Comparison of ENCODE assay signal across 20 cellular contexts in the genomic region with DNA sequence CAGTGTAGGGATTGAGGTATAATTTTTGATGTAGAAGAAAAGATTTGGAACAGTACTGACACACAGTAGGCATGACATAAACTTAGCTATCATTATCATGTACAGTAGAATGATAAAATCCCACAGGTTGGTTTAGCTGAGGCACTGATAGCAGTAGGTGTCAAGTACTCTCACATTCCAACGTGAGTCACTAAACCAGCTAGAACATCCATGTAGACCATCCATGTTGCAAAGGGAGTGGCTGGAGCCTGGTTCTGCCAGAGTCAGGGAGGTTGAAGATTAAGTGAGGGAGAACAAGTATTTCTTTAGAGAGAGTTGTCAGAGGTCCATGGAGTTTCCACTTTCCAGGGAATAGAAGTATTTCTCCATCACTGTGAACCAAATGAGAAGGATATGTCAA.
DNase-seq lines count a peak whose midpoint lies in the region; FAIRE-seq and TF ChIP-seq lines count a peak whose summit lies in the region.
"Had no signal": no experiment of that assay in that cellular context is flagged by ENCODE, and none has a peak within 500 bp of the region (broad histone marks: within the 10 kb centered on the region; RNA-seq: fewer than 3 reads in every experiment).

No MANE protein-coding gene starts in this region.

- H3K4me1 ChIP-seq in esophagus muscularis mucosa, result no peaks in the 10 kb centered on the region
- no peaks in the 10 kb centered on the region for H3K4me1 ChIP-seq in mesendoderm (ENCODE audit: control insufficient read depth, low read depth, low read length)
- peaks cover 0 to 9% of the 10 kb centered on the region in 2 donors for H3K4me1 ChIP-seq in small intestine (ENCODE audit: control insufficient read depth in 2 of 2, insufficient read depth in 1 of 2, low read depth in 1 of 2, low read length in 1 of 2)
- H3K4me1 ChIP-seq: BLaER1, Caco-2, HAP-1 had no signal

- TF ChIP-seq CTCF in esophagus muscularis mucosa (IDR thresholded peaks at IDR 0.05), result no peak

- DNase-seq in LHCN-M2 (ENCODE audit: low read depth) (peak; percentile 33), esophagus muscularis mucosa (ENCODE audit: extremely low spot score) (peak; percentile 42), mesendoderm (peak; percentile 38), small intestine (peak; percentile 22), DMS53 (lab: John Stamatoyannopoulos, UW) (no peak), DMS 273 treated with DMSO at 0.1 percent for 48 hours (lab: John Stamatoyannopoulos, UW) (no peak), NCI-H2227 (lab: John Stamatoyannopoulos, UW; ENCODE audit: unreplicated experiment) (no peak)
- DNase-seq: Caco-2; CD4-positive, CD25-positive, alpha-beta regulatory T cell; CD8-positive, alpha-beta T cell; DMS79 treated with DMSO at 0.1 percent for 48 hours; GF-D8; GOT3; HFFc6 had no signal

- no peak for TF ChIP-seq EP300 in esophagus muscularis mucosa (IDR thresholded peaks at IDR 0.05)

- no peak overlapping the region for H3K4ac ChIP-seq in mesendoderm (ENCODE audit: low read depth, low read length)

- FAIRE-seq in small intestine (lab: Jason Lieb, UNC), result no peak
- FAIRE-seq: A204.1, H54 had no signal

- WGBS in esophagus muscularis mucosa, result 79% methylated on average over 1 of the region's 1 CpG
- no CpG with 5 or more reads among the region's 1 CpG for WGBS in mesendoderm (ENCODE audit: extremely low coverage, insufficient coverage, low lambda C conversion rate)
- 48 to 88% (median 79%) methylated on average over 1 of the region's 1 CpG for WGBS in small intestine, 3 donors

- H3K27me3 ChIP-seq in esophagus muscularis mucosa, result no peaks in the 10 kb centered on the region
- no peaks in the 10 kb centered on the region for H3K27me3 ChIP-seq in mesendoderm (ENCODE audit: insufficient read depth, low read length, poor library complexity)
- no peaks in the 10 kb centered on the region for H3K27me3 ChIP-seq in small intestine (ENCODE audit: control insufficient read depth in 2 of 2, insufficient read depth in 2 of 2, low read length in 2 of 2)
- H3K27me3 ChIP-seq: BLaER1 had no signal

- H4K5ac ChIP-seq in mesendoderm (ENCODE audit: low read length), result no peak overlapping the region

- no peak overlapping the region for H3K27ac ChIP-seq in esophagus muscularis mucosa (replicated peaks in 1 of 4)
- no peak overlapping the region for H3K27ac ChIP-seq in mesendoderm (ENCODE audit: low read depth, low read length)
- no peak overlapping the region for H3K27ac ChIP-seq in small intestine (ENCODE audit: low read depth in 1 of 2, low read length in 1 of 2)
- H3K27ac ChIP-seq: 22Rv1, BLaER1, C4-2B had no signal

- H2BK5ac ChIP-seq in mesendoderm (ENCODE audit: low read length), result no peak overlapping the region

- H3K23ac ChIP-seq in mesendoderm (ENCODE audit: low read length), result no peak overlapping the region

- H3K56ac ChIP-seq in mesendoderm (ENCODE audit: low read length), result no peak overlapping the region

- intact Hi-C loops in esophagus muscularis mucosa (cut with DNase I), result no loop called here

- TF ChIP-seq POLR2A in esophagus muscularis mucosa (IDR thresholded peaks at IDR 0.05; ENCODE audit: low read depth), result no peak

- H3K79me1 ChIP-seq in mesendoderm (ENCODE audit: low read length), result no peaks in the 10 kb centered on the region

- H3K9me3 ChIP-seq in esophagus muscularis mucosa (no peaks in the 10 kb centered on the region), small intestine (ENCODE audit: control insufficient read depth, low read depth) (no peaks in the 10 kb centered on the region)
- H3K9me3 ChIP-seq: BLaER1, Caco-2, HAP-1 had no signal

- no peaks in the 10 kb centered on the region for H3K79me2 ChIP-seq in mesendoderm (ENCODE audit: control insufficient read depth, insufficient read depth, low read length)

- H2AK5ac ChIP-seq in mesendoderm (ENCODE audit: low read length), result no peak overlapping the region

- H2BK120ac ChIP-seq in mesendoderm (ENCODE audit: low read depth, low read length), result no peak overlapping the region

- no peak overlapping the region for H3K4me2 ChIP-seq in mesendoderm (ENCODE audit: low read length)
- H3K4me2 ChIP-seq: BLaER1 had no signal

- H3K4me3 ChIP-seq in esophagus muscularis mucosa (no peak overlapping the region), mesendoderm (ENCODE audit: low read length) (no peak overlapping the region), small intestine (ENCODE audit: low read depth in 1 of 2, low read length in 2 of 2) (no peak overlapping the region)
- H3K4me3 ChIP-seq: BLaER1, HAP-1 had no signal

- no peak overlapping the region for H3K9ac ChIP-seq in mesendoderm (ENCODE audit: low read length)
- H3K9ac ChIP-seq: BLaER1 had no signal

- H4K8ac ChIP-seq in mesendoderm (ENCODE audit: low read depth, low read length), result no peak overlapping the region

- H3K36me3 ChIP-seq in esophagus muscularis mucosa (no peaks in the 10 kb centered on the region), mesendoderm (ENCODE audit: control insufficient read depth, insufficient read depth, low read length) (no peaks in the 10 kb centered on the region), small intestine (ENCODE audit: control insufficient read depth in 2 of 2, insufficient read depth in 2 of 2, low read length in 2 of 2) (no peaks in the 10 kb centered on the region)
- H3K36me3 ChIP-seq: BLaER1, HAP-1 had no signal

- no peak overlapping the region for H2BK15ac ChIP-seq in mesendoderm (replicated peaks; ENCODE audit: low read depth)

- no peak overlapping the region for H3K18ac ChIP-seq in mesendoderm (ENCODE audit: low read length)

Comparison
In these comparisons a context has a peak if more than half of its experiments do, and no peak if none do; other contexts are left out.
1. DNase-seq: peak in LHCN-M2 (single experiment), esophagus muscularis mucosa (single experiment), mesendoderm (single experiment) and small intestine (single experiment); none in DMS53 (single experiment), DMS 273 treated with DMSO at 0.1 percent for 48 hours (single experiment) and NCI-H2227 (single experiment).